ENCODE assay signal across 2 cellular contexts in the genomic region with DNA sequence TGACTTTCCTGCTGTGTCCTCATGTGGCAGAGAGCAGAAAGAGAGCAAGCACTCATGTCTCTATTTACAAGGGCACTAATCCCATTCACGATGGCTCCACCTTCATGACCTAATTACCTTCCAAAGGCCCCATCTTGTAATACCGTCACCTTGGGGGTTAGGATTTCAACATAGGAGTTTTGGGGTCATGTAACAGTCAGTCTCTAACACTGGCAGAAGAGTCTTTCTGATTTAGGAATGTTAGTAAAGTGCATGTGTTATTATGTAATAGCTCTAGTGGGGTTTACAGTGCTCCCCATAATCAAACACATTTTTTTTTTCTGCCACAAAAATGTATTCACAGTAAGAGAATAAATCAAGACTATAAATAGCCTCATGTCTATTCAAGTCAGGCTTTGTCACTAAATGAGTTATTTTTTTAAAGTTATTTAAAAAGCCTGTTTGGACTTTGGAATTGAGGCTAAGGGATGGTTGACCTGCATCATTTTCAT.
A peak's percentile ranks its signal among the peaks of the same experiment; 100 is the strongest.
TF ChIP-seq lines count a peak whose summit lies in the region.

No MANE protein-coding gene starts in this region.

TF ChIP-seq in GM12878, 131 proteins besides CTCF, POLR2A, EP300 and RAD21:
- TF ChIP-seq MEF2B (IDR thresholded peaks at IDR 0.05; ENCODE audit: partially characterized antibody, poor library complexity, severe bottlenecking) (peak; percentile 37), PAX8 (IDR thresholded peaks at IDR 0.05) (no peak)
- TF ChIP-seq, protein P1, sequence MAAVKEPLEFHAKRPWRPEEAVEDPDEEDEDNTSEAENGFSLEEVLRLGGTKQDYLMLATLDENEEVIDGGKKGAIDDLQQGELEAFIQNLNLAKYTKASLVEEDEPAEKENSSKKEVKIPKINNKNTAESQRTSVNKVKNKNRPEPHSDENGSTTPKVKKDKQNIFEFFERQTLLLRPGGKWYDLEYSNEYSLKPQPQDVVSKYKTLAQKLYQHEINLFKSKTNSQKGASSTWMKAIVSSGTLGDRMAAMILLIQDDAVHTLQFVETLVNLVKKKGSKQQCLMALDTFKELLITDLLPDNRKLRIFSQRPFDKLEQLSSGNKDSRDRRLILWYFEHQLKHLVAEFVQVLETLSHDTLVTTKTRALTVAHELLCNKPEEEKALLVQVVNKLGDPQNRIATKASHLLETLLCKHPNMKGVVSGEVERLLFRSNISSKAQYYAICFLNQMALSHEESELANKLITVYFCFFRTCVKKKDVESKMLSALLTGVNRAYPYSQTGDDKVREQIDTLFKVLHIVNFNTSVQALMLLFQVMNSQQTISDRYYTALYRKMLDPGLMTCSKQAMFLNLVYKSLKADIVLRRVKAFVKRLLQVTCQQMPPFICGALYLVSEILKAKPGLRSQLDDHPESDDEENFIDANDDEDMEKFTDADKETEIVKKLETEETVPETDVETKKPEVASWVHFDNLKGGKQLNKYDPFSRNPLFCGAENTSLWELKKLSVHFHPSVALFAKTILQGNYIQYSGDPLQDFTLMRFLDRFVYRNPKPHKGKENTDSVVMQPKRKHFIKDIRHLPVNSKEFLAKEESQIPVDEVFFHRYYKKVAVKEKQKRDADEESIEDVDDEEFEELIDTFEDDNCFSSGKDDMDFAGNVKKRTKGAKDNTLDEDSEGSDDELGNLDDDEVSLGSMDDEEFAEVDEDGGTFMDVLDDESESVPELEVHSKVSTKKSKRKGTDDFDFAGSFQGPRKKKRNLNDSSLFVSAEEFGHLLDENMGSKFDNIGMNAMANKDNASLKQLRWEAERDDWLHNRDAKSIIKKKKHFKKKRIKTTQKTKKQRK (IDR thresholded peaks at IDR 0.05; ENCODE audit: low read depth, low read length): no peak

TF ChIP-seq in liver, 16 proteins besides CTCF, POLR2A, EP300 and RAD21:
- TF ChIP-seq GABPA (IDR thresholded peaks at IDR 0.05 in 1 of 2, conservative IDR thresholded peaks at IDR 0.05 in 1 of 2) (no peak), HNF4G (IDR thresholded peaks at IDR 0.05) (no peak), YY1 (IDR thresholded peaks at IDR 0.05) (no peak), RXRA (IDR thresholded peaks at IDR 0.05) (peak; percentile 25 to 63), EGR1 (IDR thresholded peaks at IDR 0.05; ENCODE audit: low read depth in 2 of 2) (no peak), NR2F2 (IDR thresholded peaks at IDR 0.05) (peak; percentile 25), FOXA1 (IDR thresholded peaks at IDR 0.05) (no peak), HNF4A (conservative IDR thresholded peaks at IDR 0.05) (peak in 1 of 2 donors; percentile 65), SP1 (IDR thresholded peaks at IDR 0.05) (no peak)
- TF ChIP-seq, protein P2, sequence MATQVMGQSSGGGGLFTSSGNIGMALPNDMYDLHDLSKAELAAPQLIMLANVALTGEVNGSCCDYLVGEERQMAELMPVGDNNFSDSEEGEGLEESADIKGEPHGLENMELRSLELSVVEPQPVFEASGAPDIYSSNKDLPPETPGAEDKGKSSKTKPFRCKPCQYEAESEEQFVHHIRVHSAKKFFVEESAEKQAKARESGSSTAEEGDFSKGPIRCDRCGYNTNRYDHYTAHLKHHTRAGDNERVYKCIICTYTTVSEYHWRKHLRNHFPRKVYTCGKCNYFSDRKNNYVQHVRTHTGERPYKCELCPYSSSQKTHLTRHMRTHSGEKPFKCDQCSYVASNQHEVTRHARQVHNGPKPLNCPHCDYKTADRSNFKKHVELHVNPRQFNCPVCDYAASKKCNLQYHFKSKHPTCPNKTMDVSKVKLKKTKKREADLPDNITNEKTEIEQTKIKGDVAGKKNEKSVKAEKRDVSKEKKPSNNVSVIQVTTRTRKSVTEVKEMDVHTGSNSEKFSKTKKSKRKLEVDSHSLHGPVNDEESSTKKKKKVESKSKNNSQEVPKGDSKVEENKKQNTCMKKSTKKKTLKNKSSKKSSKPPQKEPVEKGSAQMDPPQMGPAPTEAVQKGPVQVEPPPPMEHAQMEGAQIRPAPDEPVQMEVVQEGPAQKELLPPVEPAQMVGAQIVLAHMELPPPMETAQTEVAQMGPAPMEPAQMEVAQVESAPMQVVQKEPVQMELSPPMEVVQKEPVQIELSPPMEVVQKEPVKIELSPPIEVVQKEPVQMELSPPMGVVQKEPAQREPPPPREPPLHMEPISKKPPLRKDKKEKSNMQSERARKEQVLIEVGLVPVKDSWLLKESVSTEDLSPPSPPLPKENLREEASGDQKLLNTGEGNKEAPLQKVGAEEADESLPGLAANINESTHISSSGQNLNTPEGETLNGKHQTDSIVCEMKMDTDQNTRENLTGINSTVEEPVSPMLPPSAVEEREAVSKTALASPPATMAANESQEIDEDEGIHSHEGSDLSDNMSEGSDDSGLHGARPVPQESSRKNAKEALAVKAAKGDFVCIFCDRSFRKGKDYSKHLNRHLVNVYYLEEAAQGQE (IDR thresholded peaks at IDR 0.05): no peak
- TF ChIP-seq, protein P3, sequence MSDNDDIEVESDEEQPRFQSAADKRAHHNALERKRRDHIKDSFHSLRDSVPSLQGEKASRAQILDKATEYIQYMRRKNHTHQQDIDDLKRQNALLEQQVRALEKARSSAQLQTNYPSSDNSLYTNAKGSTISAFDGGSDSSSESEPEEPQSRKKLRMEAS (IDR thresholded peaks at IDR 0.05): no peak
- TF ChIP-seq, protein P4, sequence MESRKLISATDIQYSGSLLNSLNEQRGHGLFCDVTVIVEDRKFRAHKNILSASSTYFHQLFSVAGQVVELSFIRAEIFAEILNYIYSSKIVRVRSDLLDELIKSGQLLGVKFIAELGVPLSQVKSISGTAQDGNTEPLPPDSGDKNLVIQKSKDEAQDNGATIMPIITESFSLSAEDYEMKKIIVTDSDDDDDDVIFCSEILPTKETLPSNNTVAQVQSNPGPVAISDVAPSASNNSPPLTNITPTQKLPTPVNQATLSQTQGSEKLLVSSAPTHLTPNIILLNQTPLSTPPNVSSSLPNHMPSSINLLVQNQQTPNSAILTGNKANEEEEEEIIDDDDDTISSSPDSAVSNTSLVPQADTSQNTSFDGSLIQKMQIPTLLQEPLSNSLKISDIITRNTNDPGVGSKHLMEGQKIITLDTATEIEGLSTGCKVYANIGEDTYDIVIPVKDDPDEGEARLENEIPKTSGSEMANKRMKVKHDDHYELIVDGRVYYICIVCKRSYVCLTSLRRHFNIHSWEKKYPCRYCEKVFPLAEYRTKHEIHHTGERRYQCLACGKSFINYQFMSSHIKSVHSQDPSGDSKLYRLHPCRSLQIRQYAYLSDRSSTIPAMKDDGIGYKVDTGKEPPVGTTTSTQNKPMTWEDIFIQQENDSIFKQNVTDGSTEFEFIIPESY (IDR thresholded peaks at IDR 0.05): no peak
